32 cellular contexts compared by ENCODE assay signal in genomic region chr19:51044327-51044726, GRCh38. TPM values are rescaled to one million over a fixed set of nuclear protein-coding genes. Genes with fewer than 3 reads are reported as not detected.
"Had no signal": no experiment of that assay in that cellular context is flagged by ENCODE, and none has a peak within 500 bp of the region (broad histone marks: within the 10 kb centered on the region; RNA-seq: fewer than 3 reads in every experiment).

No MANE protein-coding gene starts in this region.

- H3K4me1 ChIP-seq: Peyer's patch, SJSA1 had no signal

- H3K4me1 Mint-ChIP-seq: activated CD4-positive, alpha-beta T cell treated with anti-CD3 and anti-CD28 coated beads, Interleukin-2, amount 10 ng/mL, durations not matched to agents 7 days and 5 days; activated naive CD4-positive, alpha-beta T cell treated with anti-CD3 and anti-CD28 coated beads, Interleukin-2, amount 50 U/mL, for 24 hours; activated naive CD8-positive, alpha-beta T cell treated with anti-CD3 and anti-CD28 coated beads, Interleukin-2, amount 10 ng/mL, durations not matched to agents 7 days and 5 days; brain had no signal

- H3K4me2 ChIP-seq: SK-N-SH had no signal

- H3K27ac ChIP-seq: Peyer's patch, SJSA1 had no signal

- H3K4me3 ChIP-seq: Peyer's patch, SJSA1 had no signal

- H3K4me3 Mint-ChIP-seq: activated CD4-positive, alpha-beta T cell treated with anti-CD3 and anti-CD28 coated beads, Interleukin-2, amount 10 ng/mL, durations not matched to agents 7 days and 5 days; activated CD8-positive, alpha-beta T cell treated with anti-CD3 and anti-CD28 coated beads, Interleukin-2, amount 10 ng/mL, durations not matched to agents 7 days and 5 days; activated naive CD4-positive, alpha-beta T cell treated with anti-CD3 and anti-CD28 coated beads, Interleukin-2, amount 50 U/mL, for 24 hours; activated naive CD8-positive, alpha-beta T cell treated with anti-CD3 and anti-CD28 coated beads, Interleukin-2, amount 10 ng/mL, durations not matched to agents 7 days and 5 days; activated T-cell treated with anti-CD3 and anti-CD28 coated beads, Interleukin-2, amount 50 U/mL, for 24 hours; brain; T-helper 1 cell treated with Interleukin-12 subunit alpha and Interleukin-12 subunit beta and Interleukin-4 antibody, amounts not matched to agents 30 μg/mL and 1 μg/mL, for 36 hours; T-helper 2 cell treated with Interferon-gamma antibody and Interleukin-4, amounts not matched to agents 5 μg/mL and 100 μg/mL, for 36 hours had no signal

- H3K9ac ChIP-seq: SK-N-SH had no signal

- H3K9me3 ChIP-seq: Peyer's patch, SJSA1, SK-N-SH had no signal

- H3K27me3 ChIP-seq: Peyer's patch, SJSA1 had no signal

- ATAC-seq: activated CD8-positive, alpha-beta T cell treated with anti-CD3 and anti-CD28 coated beads, Interleukin-2, amount 10 ng/mL, durations not matched to agents 7 days and 5 days had no signal

- H3K9me2 ChIP-seq: SK-N-SH had no signal

- H3K36me3 ChIP-seq: Peyer's patch, SJSA1 had no signal

- H3K36me3 Mint-ChIP-seq: activated naive CD4-positive, alpha-beta T cell treated with anti-CD3 and anti-CD28 coated beads, Interleukin-2, amount 50 U/mL, for 24 hours; activated naive CD8-positive, alpha-beta T cell treated with anti-CD3 and anti-CD28 coated beads, Interleukin-2, amount 10 ng/mL, durations not matched to agents 7 days and 5 days; brain had no signal

- DNase-seq: activated CD4-positive, alpha-beta T cell treated with anti-CD3 and anti-CD28 coated beads, Interleukin-2, amount 10 ng/mL, durations not matched to agents 7 days and 5 days; activated CD4-positive, alpha-beta T cell treated with anti-CD3 and anti-CD28 coated beads, Interleukin-2, amount 50 U/mL, for 48 hours; activated CD8-positive, alpha-beta T cell treated with anti-CD3 and anti-CD28 coated beads, Interleukin-2, amount 10 ng/mL, durations not matched to agents 7 days and 5 days; activated gamma-delta T cell; activated naive CD4-positive, alpha-beta T cell treated with Interleukin-2 at 50 U/mL for 16 hours; activated naive CD8-positive, alpha-beta T cell treated with anti-CD3 and anti-CD28 coated beads, Interleukin-2, amount 10 ng/mL, durations not matched to agents 7 days and 5 days; activated T-cell treated with anti-CD3 and anti-CD28 coated beads, Interleukin-2, amount 50 U/mL, for 24 hours; anterior cingulate cortex; caudate nucleus; MM.1S; MV-4-11; NCI-H1092; NCI-H1436 treated with DMSO at 0.1 percent for 48 hours; NCI-H1694 treated with DMSO at 0.1 percent for 48 hours; NCI-H2029; NCI-H345; NCI-H524 treated with DMSO at 0.1 percent for 48 hours; Peyer's patch; RPMI8226; SHP77 treated with DMSO at 0.1 percent for 48 hours; SK-N-SH had no signal

- H3K9me3 Mint-ChIP-seq: activated CD4-positive, alpha-beta T cell treated with anti-CD3 and anti-CD28 coated beads, Interleukin-2, amount 10 ng/mL, durations not matched to agents 7 days and 5 days; activated naive CD4-positive, alpha-beta T cell treated with anti-CD3 and anti-CD28 coated beads, Interleukin-2, amount 50 U/mL, for 24 hours; activated naive CD8-positive, alpha-beta T cell treated with anti-CD3 and anti-CD28 coated beads, Interleukin-2, amount 10 ng/mL, durations not matched to agents 7 days and 5 days; activated T-cell treated with anti-CD3 and anti-CD28 coated beads, Interleukin-2, amount 50 U/mL, for 24 hours; activated T-helper 2 cell treated with anti-CD3 and anti-CD28 coated beads, Interferon-gamma antibody, Interleukin-2, Interleukin-4, amounts not matched to agents 10 μg/mL and 5 μg/mL and 100 μg/mL, durations not matched to agents 14 hours and 24 hours and 36 hours; T-helper 1 cell treated with Interleukin-12 subunit alpha and Interleukin-12 subunit beta and Interleukin-4 antibody, amounts not matched to agents 30 μg/mL and 1 μg/mL, for 36 hours; T-helper 2 cell treated with Interferon-gamma antibody and Interleukin-4, amounts not matched to agents 5 μg/mL and 100 μg/mL, for 36 hours had no signal

- FAIRE-seq: bronchial epithelial cell, TTC549 had no signal

- H3K27ac Mint-ChIP-seq: activated CD8-positive, alpha-beta T cell treated with anti-CD3 and anti-CD28 coated beads, Interleukin-2, amount 10 ng/mL, durations not matched to agents 7 days and 5 days; activated naive CD4-positive, alpha-beta T cell treated with anti-CD3 and anti-CD28 coated beads, Interleukin-2, amount 50 U/mL, for 24 hours; activated naive CD8-positive, alpha-beta T cell treated with anti-CD3 and anti-CD28 coated beads, Interleukin-2, amount 10 ng/mL, durations not matched to agents 7 days and 5 days; activated T-cell treated with anti-CD3 and anti-CD28 coated beads, Interleukin-2, amount 50 U/mL, for 24 hours; activated T-helper 2 cell treated with anti-CD3 and anti-CD28 coated beads, Interferon-gamma antibody, Interleukin-2, Interleukin-4, amounts not matched to agents 10 μg/mL and 5 μg/mL and 100 μg/mL, durations not matched to agents 14 hours and 24 hours and 36 hours; brain; T-helper 1 cell treated with Interleukin-12 subunit alpha and Interleukin-12 subunit beta and Interleukin-4 antibody, amounts not matched to agents 30 μg/mL and 1 μg/mL, for 36 hours; T-helper 2 cell treated with Interferon-gamma antibody and Interleukin-4, amounts not matched to agents 5 μg/mL and 100 μg/mL, for 36 hours had no signal

RNA-seq across cellular contexts. Expression of gene KLK12, which starts 9.5 kb away (rescaled TPM):
- total RNA-seq: activated CD4-positive, alpha-beta T cell treated with anti-CD3 and anti-CD28 coated beads, Interleukin-2, amount 10 ng/mL, durations not matched to agents 7 days and 5 days; activated CD8-positive, alpha-beta T cell treated with anti-CD3 and anti-CD28 coated beads, Interleukin-2, amount 10 ng/mL, durations not matched to agents 7 days and 5 days; activated naive CD8-positive, alpha-beta T cell treated with anti-CD3 and anti-CD28 coated beads, Interleukin-2, amount 10 ng/mL, durations not matched to agents 7 days and 5 days; activated T-helper 2 cell treated with anti-CD3 and anti-CD28 coated beads, Interferon-gamma antibody, Interleukin-2, Interleukin-4, amounts not matched to agents 10 μg/mL and 5 μg/mL and 100 μg/mL, durations not matched to agents 14 hours and 24 hours and 36 hours; bronchial epithelial cell; cerebellum; LHCN-M2; NCI-H460; SJSA1 had no signal
- polyA plus RNA-seq: SK-N-SH had no signal

RNA-seq across cellular contexts. Expression of gene KLK11, which starts 17.9 kb away (rescaled TPM):
- total RNA-seq: activated CD4-positive, alpha-beta T cell treated with anti-CD3 and anti-CD28 coated beads, Interleukin-2, amount 10 ng/mL, durations not matched to agents 7 days and 5 days; activated CD8-positive, alpha-beta T cell treated with anti-CD3 and anti-CD28 coated beads, Interleukin-2, amount 10 ng/mL, durations not matched to agents 7 days and 5 days; activated naive CD8-positive, alpha-beta T cell treated with anti-CD3 and anti-CD28 coated beads, Interleukin-2, amount 10 ng/mL, durations not matched to agents 7 days and 5 days; activated T-helper 2 cell treated with anti-CD3 and anti-CD28 coated beads, Interferon-gamma antibody, Interleukin-2, Interleukin-4, amounts not matched to agents 10 μg/mL and 5 μg/mL and 100 μg/mL, durations not matched to agents 14 hours and 24 hours and 36 hours; cerebellum; LHCN-M2; NCI-H460; SJSA1 had no signal
- polyA plus RNA-seq: SK-N-SH had no signal

RNA-seq across cellular contexts. Expression of gene KLK13, which starts 20.6 kb away (rescaled TPM):
- total RNA-seq: activated CD4-positive, alpha-beta T cell treated with anti-CD3 and anti-CD28 coated beads, Interleukin-2, amount 10 ng/mL, durations not matched to agents 7 days and 5 days; activated CD8-positive, alpha-beta T cell treated with anti-CD3 and anti-CD28 coated beads, Interleukin-2, amount 10 ng/mL, durations not matched to agents 7 days and 5 days; activated naive CD8-positive, alpha-beta T cell treated with anti-CD3 and anti-CD28 coated beads, Interleukin-2, amount 10 ng/mL, durations not matched to agents 7 days and 5 days; activated T-helper 2 cell treated with anti-CD3 and anti-CD28 coated beads, Interferon-gamma antibody, Interleukin-2, Interleukin-4, amounts not matched to agents 10 μg/mL and 5 μg/mL and 100 μg/mL, durations not matched to agents 14 hours and 24 hours and 36 hours; cerebellum; LHCN-M2; NCI-H460; SJSA1 had no signal
- polyA plus RNA-seq: SK-N-SH had no signal

RNA-seq across cellular contexts. Expression of gene KLK10, which starts 24.8 kb away (rescaled TPM):
- total RNA-seq: activated CD4-positive, alpha-beta T cell treated with anti-CD3 and anti-CD28 coated beads, Interleukin-2, amount 10 ng/mL, durations not matched to agents 7 days and 5 days; activated CD8-positive, alpha-beta T cell treated with anti-CD3 and anti-CD28 coated beads, Interleukin-2, amount 10 ng/mL, durations not matched to agents 7 days and 5 days; activated naive CD8-positive, alpha-beta T cell treated with anti-CD3 and anti-CD28 coated beads, Interleukin-2, amount 10 ng/mL, durations not matched to agents 7 days and 5 days; activated T-helper 2 cell treated with anti-CD3 and anti-CD28 coated beads, Interferon-gamma antibody, Interleukin-2, Interleukin-4, amounts not matched to agents 10 μg/mL and 5 μg/mL and 100 μg/mL, durations not matched to agents 14 hours and 24 hours and 36 hours; LHCN-M2; SJSA1 had no signal
- polyA plus RNA-seq: SK-N-SH had no signal

RNA-seq across cellular contexts. Expression of gene KLK14, which starts 38.4 kb away (rescaled TPM):
- total RNA-seq: bronchial epithelial cell, cerebellum, LHCN-M2, NCI-H460, SJSA1 had no signal
